Comparison of ENCODE assay signal across 9 cellular contexts in the genomic region with DNA sequence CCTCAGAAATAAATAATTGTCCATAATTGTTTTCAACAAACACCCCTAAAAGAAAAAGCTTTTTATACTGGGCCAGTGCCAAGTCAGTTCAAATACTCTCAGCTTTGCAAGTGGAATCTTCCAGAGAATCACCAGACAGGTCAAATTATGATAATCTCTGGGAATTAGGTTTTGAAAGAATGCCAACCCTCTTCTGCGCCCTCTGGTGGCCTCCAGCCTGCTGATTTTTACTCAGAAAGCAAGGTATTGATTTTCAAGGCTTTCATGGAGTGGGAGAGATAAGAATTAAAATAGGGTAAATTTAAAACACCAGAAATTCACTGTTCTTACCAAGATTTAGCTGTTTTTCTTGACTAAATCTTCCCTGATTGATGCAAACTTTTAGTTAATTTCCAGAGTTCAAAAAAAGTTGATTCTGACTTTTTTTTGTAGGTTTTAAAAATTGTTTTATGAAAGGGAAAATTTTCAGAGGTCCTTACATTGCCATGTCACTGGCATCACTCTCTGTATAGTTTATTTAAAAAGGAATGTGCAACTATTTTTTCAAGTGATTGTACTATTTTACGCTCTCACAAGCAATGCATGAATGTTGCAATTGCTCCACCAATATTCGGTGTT.
DNase-seq lines count a peak whose midpoint lies in the region; ATAC-seq and TF ChIP-seq lines count a peak whose summit lies in the region.
"Had no signal": no experiment of that assay in that cellular context is flagged by ENCODE, and none has a peak within 500 bp of the region (broad histone marks: within the 10 kb centered on the region; RNA-seq: fewer than 3 reads in every experiment).

No MANE protein-coding gene starts in this region.

- no peaks in the 10 kb centered on the region for H3K27me3 Mint-ChIP-seq in endothelial cell (ENCODE audit: unreplicated experiment)
- peaks cover 23 to 25% of the 10 kb centered on the region in 2 donors for H3K27me3 Mint-ChIP-seq in stimulated activated naive B cell treated with anti-CD40 and anti-IgM and Interleukin-4, amounts not matched to agents 10 μg/mL and 1 μg/mL and 100 μg/mL, for 72 hours

- no peaks in the 10 kb centered on the region for H3K36me3 ChIP-seq in upper lobe of right lung

- TF ChIP-seq CTCF in endothelial cell (IDR thresholded peaks at IDR 0.05; ENCODE audit: unreplicated experiment) (peak; percentile 70), upper lobe of right lung (IDR thresholded peaks at IDR 0.05) (peak; percentile 52)

- peaks cover 3% of the 10 kb centered on the region for H3K36me3 Mint-ChIP-seq in endothelial cell (ENCODE audit: low read depth, unreplicated experiment)
- H3K36me3 Mint-ChIP-seq in stimulated activated naive B cell treated with anti-CD40 and anti-IgM and Interleukin-4, amounts not matched to agents 10 μg/mL and 1 μg/mL and 100 μg/mL, for 72 hours = peaks cover 3% of the 10 kb centered on the region in 2 donors

- intact Hi-C loops in upper lobe of right lung (cut with DNase I) = no loop called here

- H3K27me3 ChIP-seq in upper lobe of right lung = no peaks in the 10 kb centered on the region

- no peaks in the 10 kb centered on the region for H3K4me1 ChIP-seq in upper lobe of right lung

- H3K9me3 Mint-ChIP-seq in endothelial cell (ENCODE audit: unreplicated experiment) = peaks cover 4% of the 10 kb centered on the region
- peaks cover 17 to 27% of the 10 kb centered on the region in 2 donors for H3K9me3 Mint-ChIP-seq in stimulated activated naive B cell treated with anti-CD40 and anti-IgM and Interleukin-4, amounts not matched to agents 10 μg/mL and 1 μg/mL and 100 μg/mL, for 72 hours

- no peak overlapping the region for H3K4me3 ChIP-seq in upper lobe of right lung

- H3K27ac Mint-ChIP-seq in endothelial cell (ENCODE audit: unreplicated experiment) = no peak overlapping the region
- no peak overlapping the region for H3K27ac Mint-ChIP-seq in stimulated activated naive B cell treated with anti-CD40 and anti-IgM and Interleukin-4, amounts not matched to agents 10 μg/mL and 1 μg/mL and 100 μg/mL, for 72 hours
- H3K27ac Mint-ChIP-seq: activated naive CD8-positive, alpha-beta T cell treated with anti-CD3 and anti-CD28 coated beads, Interleukin-2, amount 10 ng/mL, durations not matched to agents 7 days and 5 days had no signal

- no peak overlapping the region for H3K27ac ChIP-seq in upper lobe of right lung

- H3K9me3 ChIP-seq in upper lobe of right lung = peaks cover 4% of the 10 kb centered on the region

- no peaks in the 10 kb centered on the region for H3K4me1 Mint-ChIP-seq in endothelial cell (ENCODE audit: unreplicated experiment)
- H3K4me1 Mint-ChIP-seq in stimulated activated naive B cell treated with anti-CD40 and anti-IgM and Interleukin-4, amounts not matched to agents 10 μg/mL and 1 μg/mL and 100 μg/mL, for 72 hours = no peaks in the 10 kb centered on the region
- H3K4me1 Mint-ChIP-seq: activated naive CD8-positive, alpha-beta T cell treated with anti-CD3 and anti-CD28 coated beads, Interleukin-2, amount 10 ng/mL, durations not matched to agents 7 days and 5 days had no signal

- ATAC-seq in upper lobe of right lung (no peak), HG02870 (IDR thresholded peaks at IDR 0.05; ENCODE audit: unreplicated experiment) (no peak), HG03280 (IDR thresholded peaks at IDR 0.05; ENCODE audit: unreplicated experiment) (no peak)
- ATAC-seq in stimulated activated naive B cell treated with anti-CD40 and anti-IgM and Interleukin-4, amounts not matched to agents 10 μg/mL and 1 μg/mL and 100 μg/mL, for 72 hours (replicated peaks) = no peak

- peak in 2 of 3 donors; percentile 3 to 15 for DNase-seq in stimulated activated CD4-positive, alpha-beta T cell treated with anti-CD3 and anti-CD28 coated beads, Interleukin-12 subunit alpha, Interleukin-12 subunit beta, amount 100 ng/mL, for 48 hours (ENCODE audit: low read depth in 2 of 3, low spot score in 1 of 3)
- DNase-seq in stimulated activated CD4-positive, alpha-beta T cell treated with anti-CD3 and anti-CD28 coated beads, Interleukin-4, amount 100 ng/mL, for 1 hour = no peak
- DNase-seq in NCI-H526 (lab: John Stamatoyannopoulos, UW) = peak; percentile 4 to 54
- peak; percentile 53 for DNase-seq in endothelial cell (ENCODE audit: low spot score)
- DNase-seq in upper lobe of right lung = no peak
- DNase-seq in stimulated activated naive B cell treated with anti-CD40 and anti-IgM and Interleukin-4, amounts not matched to agents 10 μg/mL and 1 μg/mL and 100 μg/mL, for 72 hours = no peak
- DNase-seq: activated naive CD8-positive, alpha-beta T cell treated with anti-CD3 and anti-CD28 coated beads, Interleukin-2, amount 10 ng/mL, durations not matched to agents 7 days and 5 days had no signal

- H3K4me3 Mint-ChIP-seq in endothelial cell (ENCODE audit: unreplicated experiment) = no peak overlapping the region
- no peak overlapping the region for H3K4me3 Mint-ChIP-seq in stimulated activated naive B cell treated with anti-CD40 and anti-IgM and Interleukin-4, amounts not matched to agents 10 μg/mL and 1 μg/mL and 100 μg/mL, for 72 hours
- H3K4me3 Mint-ChIP-seq: activated naive CD8-positive, alpha-beta T cell treated with anti-CD3 and anti-CD28 coated beads, Interleukin-2, amount 10 ng/mL, durations not matched to agents 7 days and 5 days had no signal

Comparison
In these comparisons a context has a peak if more than half of its experiments do, and no peak if none do; other contexts are left out.
1. DNase-seq: peak in stimulated activated CD4-positive, alpha-beta T cell treated with anti-CD3 and anti-CD28 coated beads, Interleukin-12 subunit alpha, Interleukin-12 subunit beta, amount 100 ng/mL, for 48 hours (2 of 3), NCI-H526 (2 of 2) and endothelial cell (single experiment); none in stimulated activated CD4-positive, alpha-beta T cell treated with anti-CD3 and anti-CD28 coated beads, Interleukin-4, amount 100 ng/mL, for 1 hour (single experiment), upper lobe of right lung (single experiment) and stimulated activated naive B cell treated with anti-CD40 and anti-IgM and Interleukin-4, amounts not matched to agents 10 μg/mL and 1 μg/mL and 100 μg/mL, for 72 hours (single experiment).